ENCODE assay signal across 9 cellular contexts in genomic region chrX:22134681-22135080, GRCh38.
DNase-seq lines count a peak whose midpoint lies in the region; ATAC-seq and TF ChIP-seq lines count a peak whose summit lies in the region.
"Had no signal": no experiment of that assay in that cellular context is flagged by ENCODE, and none has a peak within 500 bp of the region (broad histone marks: within the 10 kb centered on the region; RNA-seq: fewer than 3 reads in every experiment).

No MANE protein-coding gene starts in this region.

- H3K4me3 ChIP-seq in fibroblast of lung (replicated peaks in 1 of 4; ENCODE audit: control extremely low read depth in 1 of 4, insufficient read depth in 1 of 4, low read depth in 3 of 4, low read length in 4 of 4) (no peak overlapping the region), sigmoid colon (no peak overlapping the region)

- H3K79me2 ChIP-seq in fibroblast of lung (ENCODE audit: control insufficient read depth, insufficient read depth, low read length) = no peaks in the 10 kb centered on the region

- H3K27ac ChIP-seq in RWPE1 (peak overlapping the region; percentile 89), fibroblast of lung (ENCODE audit: insufficient read depth, low read length) (peak overlapping the region; percentile 69), sigmoid colon (peak overlapping the region; percentile 58 to 74 (median 67))

- H3K4me2 ChIP-seq in fibroblast of lung (ENCODE audit: extremely low read depth, insufficient read depth, low read length) = no peak overlapping the region

- DNase-seq in ELR (ENCODE audit: low read depth) (peak; percentile 79), RWPE1 (ENCODE audit: low spot score) (peak; percentile 62), fibroblast of lung (ENCODE audit: low read depth in 2 of 2) (peak; percentile 80 to 90), sigmoid colon (no peak), UCSD-AML1 (lab: John Stamatoyannopoulos, UW; ENCODE audit: unreplicated experiment) (no peak), mucosa of gallbladder (ENCODE audit: low spot score) (no peak)
- no peak for DNase-seq in activated CD4-positive, alpha-beta T cell treated with anti-CD3 and anti-CD28 coated beads for 1 hour
- DNase-seq: NCI-H1436 had no signal

- H3K4me1 ChIP-seq in fibroblast of lung (ENCODE audit: control insufficient read depth, extremely low read depth, insufficient read depth, low read length) (peaks cover 13% of the 10 kb centered on the region), sigmoid colon (peaks cover 0 to 22% (median 11%) of the 10 kb centered on the region in 4 donors)

- no peak overlapping the region for H2AFZ ChIP-seq in fibroblast of lung (ENCODE audit: low read length)

- TF ChIP-seq CTCF in RWPE1 (conservative IDR thresholded peaks at IDR 0.05; ENCODE audit: low read depth) = no peak
- no peak for TF ChIP-seq CTCF in fibroblast of lung (conservative IDR thresholded peaks at IDR 0.05 in 1 of 2, IDR thresholded peaks at IDR 0.05 in 1 of 2; ENCODE audit: low read depth in 1 of 2, low read length in 2 of 2)
- TF ChIP-seq CTCF in sigmoid colon (IDR thresholded peaks at IDR 0.05) = no peak

- TF ChIP-seq POLR2A in sigmoid colon (IDR thresholded peaks at IDR 0.05) = no peak

- no peaks in the 10 kb centered on the region for H3K36me3 ChIP-seq in fibroblast of lung (ENCODE audit: control insufficient read depth, insufficient read depth, low read length)
- H3K36me3 ChIP-seq in sigmoid colon = no peaks in the 10 kb centered on the region

- intact Hi-C loops in sigmoid colon (cut with DNase I) = loop anchor here (5.0 to 10.0 kb wide), 5 partner anchors 58 to 1300 kb away; partner anchors contain the start of gene PTCHD1

- H4K20me1 ChIP-seq in fibroblast of lung (ENCODE audit: control insufficient read depth, extremely low read depth, insufficient read depth, low read length) = no peaks in the 10 kb centered on the region

- 39 to 57% methylated on average over 4 of the region's 4 CpGs for WGBS in sigmoid colon, 2 donors

- no peak overlapping the region for H3K9ac ChIP-seq in fibroblast of lung (ENCODE audit: insufficient read depth, low read length)

- ATAC-seq in HG03460 (IDR thresholded peaks at IDR 0.05; ENCODE audit: unreplicated experiment) = no peak

- POLR2A ChIA-PET in RWPE1 (lab: Yijun Ruan, JAX; ENCODE audit: low non-redundant PET) = interaction anchor here (0.6 kb wide), 1 partner anchor 28 kb away, joined by 3 read pairs; no protein-coding TSS in a partner anchor

- H3K9me3 ChIP-seq in fibroblast of lung (ENCODE audit: control insufficient read depth, insufficient read depth, low read depth, low read length) = no peaks in the 10 kb centered on the region
- H3K9me3 ChIP-seq in sigmoid colon = no peaks in the 10 kb centered on the region

- TF ChIP-seq EP300 in sigmoid colon (IDR thresholded peaks at IDR 0.05) = no peak

- CTCF ChIA-PET in RWPE1 (lab: Yijun Ruan, JAX) = interaction anchor here (0.7 kb wide), 1 partner anchor 213 kb away, joined by 3 read pairs; no protein-coding TSS in a partner anchor

- H3K27me3 ChIP-seq in fibroblast of lung (ENCODE audit: control insufficient read depth, insufficient read depth, low read length) (no peaks in the 10 kb centered on the region), sigmoid colon (no peaks in the 10 kb centered on the region)

Comparison
In these comparisons a context has a peak if more than half of its experiments do, and no peak if none do; other contexts are left out.
1. DNase-seq: peak in ELR (single experiment), RWPE1 (single experiment) and fibroblast of lung (2 of 2); none in sigmoid colon (single experiment), UCSD-AML1 (single experiment), activated CD4-positive, alpha-beta T cell treated with anti-CD3 and anti-CD28 coated beads for 1 hour (single experiment) and mucosa of gallbladder (single experiment).
2. Peak in every context shown above with its lines, with median percentiles within 50 percentile points of each other: H3K27ac ChIP-seq.